In genomic region chr14:65411656-65412188, GRCh38 we compare ENCODE assay signal across 8 cellular contexts. TPM values are rescaled to one million over a fixed set of nuclear protein-coding genes. Genes with fewer than 3 reads are reported as not detected.
DNase-seq lines count a peak whose midpoint lies in the region; ATAC-seq, FAIRE-seq and TF ChIP-seq lines count a peak whose summit lies in the region.

No MANE protein-coding gene starts in this region.

- peaks cover 0 to 13% (median 2%) of the 10 kb centered on the region in 3 donors for H3K36me3 Mint-ChIP-seq in CD8-positive, alpha-beta memory T cell
- H3K36me3 Mint-ChIP-seq in mesothelial cell of epicardium = no peaks in the 10 kb centered on the region

- H3K9me3 ChIP-seq in CD8-positive, alpha-beta memory T cell (ENCODE audit: low read length) = no peaks in the 10 kb centered on the region

- no peaks in the 10 kb centered on the region for H3K9me3 Mint-ChIP-seq in CD8-positive, alpha-beta memory T cell
- H3K9me3 Mint-ChIP-seq in mesothelial cell of epicardium = no peaks in the 10 kb centered on the region

- peak overlapping the region; percentile 94 to 99 (median 97) for H3K4me3 Mint-ChIP-seq in CD8-positive, alpha-beta memory T cell
- H3K4me3 Mint-ChIP-seq in mesothelial cell of epicardium = peak overlapping the region; percentile 97

- H3K36me3 ChIP-seq in CD8-positive, alpha-beta memory T cell (ENCODE audit: insufficient read depth, low read length) = no peaks in the 10 kb centered on the region

- H3K4me1 ChIP-seq in CD8-positive, alpha-beta memory T cell (ENCODE audit: insufficient read depth, low read length) = peaks cover 19% of the 10 kb centered on the region

- peaks cover 37 to 51% (median 44%) of the 10 kb centered on the region in 3 donors for H3K4me1 Mint-ChIP-seq in CD8-positive, alpha-beta memory T cell
- peaks cover 25% of the 10 kb centered on the region for H3K4me1 Mint-ChIP-seq in mesothelial cell of epicardium

- peak; percentile 88 for FAIRE-seq in endometrium (lab: Jason Lieb, UNC)

- no peaks in the 10 kb centered on the region for H3K27me3 ChIP-seq in CD8-positive, alpha-beta memory T cell (ENCODE audit: insufficient read depth, low read length, poor library complexity, severe bottlenecking)
- H3K27me3 ChIP-seq in HL-60 (ENCODE audit: insufficient read depth, poor library complexity, severe bottlenecking) = no peaks in the 10 kb centered on the region

- CTCF ChIA-PET in CD8-positive, alpha-beta memory T cell (lab: Charles Lee) = interaction anchor here (0.8 to 8.4 kb wide), 25 partner anchors 8 to 659 kb away, joined by 3 to 74 read pairs (median 3); no protein-coding TSS in a partner anchor

- no peaks in the 10 kb centered on the region for H3K27me3 Mint-ChIP-seq in CD8-positive, alpha-beta memory T cell
- H3K27me3 Mint-ChIP-seq in mesothelial cell of epicardium (ENCODE audit: low read depth) = no peaks in the 10 kb centered on the region

- POLR2A ChIA-PET in CD8-positive, alpha-beta memory T cell (lab: Charles Lee) = interaction anchor here (0.8 to 2.7 kb wide), 10 partner anchors 119 to 435 kb away, joined by 3 to 22 read pairs (median 4); partner anchors contain the start of genes FNTB and MAX

- peak overlapping the region; percentile 80 for H3K27ac ChIP-seq in CD8-positive, alpha-beta memory T cell (ENCODE audit: low read depth, low read length)
- H3K27ac ChIP-seq in HL-60 (replicated peaks) = peak overlapping the region; percentile 72

- peak; percentile 69 to 85 (median 77) for DNase-seq in CD8-positive, alpha-beta memory T cell
- DNase-seq in HL-60 (ENCODE audit: low read depth in 1 of 2, low spot score in 1 of 2) (peak; percentile 50 to 68), NOMO-1 (lab: John Stamatoyannopoulos, UW; ENCODE audit: unreplicated experiment in 2 of 2) (peak; percentile 47 to 74), mesothelial cell of epicardium (ENCODE audit: low spot score in 2 of 2, unreplicated experiment in 2 of 2) (peak; percentile 77 to 87)
- peak; percentile 51 for DNase-seq in activated CD8-positive, alpha-beta memory T cell treated with anti-CD3 and anti-CD28 coated beads, Interleukin-2, amount 50 U/mL, for 24 hours (ENCODE audit: extremely low read depth)
- peak; percentile 57 to 64 for DNase-seq in stimulated activated CD8-positive, alpha-beta memory T cell treated with anti-CD3 and anti-CD28 coated beads, Interleukin-15, amount 100 ng/mL, for 4 hours (ENCODE audit: low read depth in 2 of 2)

- peak overlapping the region; percentile 83 to 99 (median 96) for H3K27ac Mint-ChIP-seq in CD8-positive, alpha-beta memory T cell
- peak overlapping the region; percentile 98 for H3K27ac Mint-ChIP-seq in mesothelial cell of epicardium

- ATAC-seq in GM19452 (IDR thresholded peaks at IDR 0.05; ENCODE audit: unreplicated experiment) = peak; percentile 54

- no peak for TF ChIP-seq CTCF in HL-60 (IDR thresholded peaks at IDR 0.05; ENCODE audit: insufficient read depth, low read length)
- no peak for TF ChIP-seq CTCF in mesothelial cell of epicardium (IDR thresholded peaks at IDR 0.05; ENCODE audit: unreplicated experiment)

- peak overlapping the region; percentile 84 for H3K4me3 ChIP-seq in CD8-positive, alpha-beta memory T cell (ENCODE audit: low read length)
- peak overlapping the region; percentile 69 for H3K4me3 ChIP-seq in HL-60 (replicated peaks; ENCODE audit: insufficient read depth, low read length)

RNA-seq across cellular contexts. Expression of gene FUT8, which starts 0.8 kb away (rescaled TPM):
- total RNA-seq in CD8-positive, alpha-beta memory T cell = 10 to 100 TPM; 76.0 to 81.7 TPM
- 13.3 TPM for polyA plus RNA-seq in CD8-positive, alpha-beta memory T cell
- 48.9 to 51.8 TPM (median 49.4 TPM) in 3 replicates for total RNA-seq in mesothelial cell of epicardium

Comparison
In these comparisons a context has a peak if more than half of its experiments do, and no peak if none do; other contexts are left out.
1. Peak in every context shown above with its lines: DNase-seq, ATAC-seq, H3K4me3 ChIP-seq and H3K27ac ChIP-seq.